Comparison of ENCODE assay signal across 8 cellular contexts in genomic region chr6:3518356-3518841, GRCh38.
DNase-seq lines count a peak whose midpoint lies in the region; ATAC-seq and TF ChIP-seq lines count a peak whose summit lies in the region.

No MANE protein-coding gene starts in this region.

- WGBS in sigmoid colon, 2 donors: 44 to 66% methylated on average over 12 of the region's 12 CpGs

- CTCF ChIA-PET in RWPE1 (lab: Yijun Ruan, JAX): interaction anchor here (0.8 kb wide), 1 partner anchor 214 kb away, joined by 3 read pairs; no protein-coding TSS in a partner anchor

- H3K4me1 ChIP-seq in sigmoid colon: peaks cover 0 to 22% (median 16%) of the 10 kb centered on the region in 4 donors

- H3K36me3 ChIP-seq in sigmoid colon: no peaks in the 10 kb centered on the region

- ATAC-seq in HG03378 (IDR thresholded peaks at IDR 0.05; ENCODE audit: unreplicated experiment) (no peak), HG02763 (IDR thresholded peaks at IDR 0.05; ENCODE audit: unreplicated experiment) (no peak), HG03571 (IDR thresholded peaks at IDR 0.05; ENCODE audit: unreplicated experiment) (no peak)

- POLR2A ChIA-PET in RWPE1 (lab: Yijun Ruan, JAX; ENCODE audit: low non-redundant PET): interaction anchor here (1.3 kb wide), 1 partner anchor 8 kb away, joined by 5 read pairs; no protein-coding TSS in a partner anchor

- no peak for TF ChIP-seq EP300 in sigmoid colon (IDR thresholded peaks at IDR 0.05)

- DNase-seq in GM04503 (ENCODE audit: low read depth) (peak; percentile 65), RWPE1 (ENCODE audit: low spot score) (peak; percentile 91), fibroblast of gingiva (ENCODE audit: low read depth) (peak; percentile 88), sigmoid colon (peak; percentile 74), OCI-M1 (lab: John Stamatoyannopoulos, UW) (no peak)

- no peak overlapping the region for H3K4me3 ChIP-seq in sigmoid colon

- H3K27me3 ChIP-seq in sigmoid colon: no peaks in the 10 kb centered on the region

- no peak for TF ChIP-seq POLR2A in sigmoid colon (IDR thresholded peaks at IDR 0.05)

- H3K9me3 ChIP-seq in sigmoid colon: no peaks in the 10 kb centered on the region

- intact Hi-C loops in sigmoid colon (cut with DNase I): no loop called here

- H3K27ac ChIP-seq in RWPE1: peak overlapping the region; percentile 99
- peak overlapping the region; percentile 25 to 68 (median 62) for H3K27ac ChIP-seq in sigmoid colon

- no peak for TF ChIP-seq CTCF in RWPE1 (conservative IDR thresholded peaks at IDR 0.05; ENCODE audit: low read depth)
- no peak for TF ChIP-seq CTCF in sigmoid colon (IDR thresholded peaks at IDR 0.05)
